10 cellular contexts compared by ENCODE assay signal in the genomic region with DNA sequence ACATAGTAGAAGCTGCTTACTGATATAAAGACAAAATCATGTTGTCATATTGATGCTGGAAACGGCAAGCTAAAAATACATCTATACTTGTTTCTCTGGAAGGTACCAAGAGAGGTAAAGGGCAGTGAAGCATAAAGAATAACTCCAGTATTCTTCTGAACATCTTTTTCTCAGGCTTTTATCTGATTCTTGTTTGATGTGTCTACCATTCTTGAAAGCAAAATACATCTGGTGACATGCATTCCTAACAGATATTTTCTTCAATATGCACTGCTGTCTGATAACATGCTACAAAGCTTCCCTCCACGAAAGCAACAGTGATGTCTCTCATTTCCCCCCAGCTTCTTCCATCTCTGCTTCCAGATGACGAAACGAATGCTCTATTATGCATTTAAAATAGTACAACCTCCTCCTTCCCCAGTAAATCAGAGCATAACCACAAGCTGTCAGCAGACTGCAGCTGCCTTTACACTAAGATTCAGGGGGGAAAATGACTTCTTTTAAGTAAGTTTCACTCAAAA.
DNase-seq lines count a peak whose midpoint lies in the region; ATAC-seq and TF ChIP-seq lines count a peak whose summit lies in the region.
"Had no signal": no experiment of that assay in that cellular context is flagged by ENCODE, and none has a peak within 500 bp of the region (broad histone marks: within the 10 kb centered on the region; RNA-seq: fewer than 3 reads in every experiment).

No MANE protein-coding gene starts in this region.

- CTCF ChIA-PET in A673 (lab: Charles Lee), result interaction anchor here (0.5 to 0.7 kb wide), 2 partner anchors 248 to 458 kb away, joined by 4 to 7 read pairs; no protein-coding TSS in a partner anchor

- H3K36me3 ChIP-seq in A673 (ENCODE audit: insufficient read depth, low read length, poor library complexity, severe bottlenecking) (peaks cover 4% of the 10 kb centered on the region), vagina (peaks cover 0 to 4% of the 10 kb centered on the region in 2 donors)

- H3K4me1 ChIP-seq in A673 (ENCODE audit: insufficient read depth, low read length, poor library complexity, severe bottlenecking), result peaks cover 12% of the 10 kb centered on the region
- no peaks in the 10 kb centered on the region for H3K4me1 ChIP-seq in vagina

- H3K27ac ChIP-seq in A673 (ENCODE audit: low read depth, low read length, poor library complexity, severe bottlenecking) (no peak overlapping the region), vagina (no peak overlapping the region)

- intact Hi-C loops in A673 (cut with micrococcal nuclease; ENCODE audit: unreplicated experiment) (no loop called here), vagina (cut with DNase I) (no loop called here), posterior vena cava (cut with DNase I) (no loop called here)

- H3K9me3 ChIP-seq in A673 (ENCODE audit: low read depth, low read length, poor library complexity, severe bottlenecking) (no peaks in the 10 kb centered on the region), vagina (no peaks in the 10 kb centered on the region)

- BruUV-seq in A673 (replicated peaks; lab: Mats Ljungman, UMichigan), result no TSS peak

- TF ChIP-seq POLR2A in vagina (IDR thresholded peaks at IDR 0.05), result no peak

- ATAC-seq in GM18868 (IDR thresholded peaks at IDR 0.05; ENCODE audit: unreplicated experiment), result peak; percentile 64
- ATAC-seq: HCT116 had no signal

- POLR2A ChIA-PET in A673 (lab: Charles Lee; ENCODE audit: low non-redundant PET), result no interaction called here

- H3K27me3 ChIP-seq in A673 (replicated peaks; ENCODE audit: insufficient read depth, low read depth, low read length, poor library complexity) (no peaks in the 10 kb centered on the region), vagina (no peaks in the 10 kb centered on the region)

- DNase-seq in A673 (ENCODE audit: low spot score) (peak; percentile 55), T follicular helper cell (ENCODE audit: low read depth) (peak; percentile 3), fibroblast of mammary gland (ENCODE audit: low read depth) (peak; percentile 75), vagina (ENCODE audit: extremely low spot score in 2 of 2) (no peak), globus pallidus (ENCODE audit: low spot score) (no peak), posterior vena cava (ENCODE audit: low spot score) (no peak), NCI-H2029 treated with DMSO at 0.1 percent for 48 hours (lab: John Stamatoyannopoulos, UW) (no peak)
- DNase-seq: NCI-H2171 had no signal

- H3K4me3 ChIP-seq in A673 (ENCODE audit: low read depth, low read length, poor library complexity, severe bottlenecking) (no peak overlapping the region), fibroblast of mammary gland (ENCODE audit: control insufficient read depth, low read depth, low read length) (no peak overlapping the region), vagina (no peak overlapping the region)

- no peak for TF ChIP-seq CTCF in A673 (conservative IDR thresholded peaks at IDR 0.05; ENCODE audit: low read depth, low read length)
- TF ChIP-seq CTCF in fibroblast of mammary gland (conservative IDR thresholded peaks at IDR 0.05; ENCODE audit: control insufficient read depth, insufficient read depth, low read depth, low read length), result no peak
- TF ChIP-seq CTCF in vagina (IDR thresholded peaks at IDR 0.05), result no peak

Comparison
In these comparisons a context has a peak if more than half of its experiments do, and no peak if none do; other contexts are left out.
1. DNase-seq: peak in A673 (single experiment), T follicular helper cell (single experiment) and fibroblast of mammary gland (single experiment); none in vagina (0 of 2), globus pallidus (single experiment), posterior vena cava (single experiment) and NCI-H2029 treated with DMSO at 0.1 percent for 48 hours (single experiment).